Comparison of ENCODE assay signal across 9 cellular contexts in genomic region chr2:223884399-223884798, GRCh38. TPM values are rescaled to one million over a fixed set of nuclear protein-coding genes. Genes with fewer than 3 reads are reported as not detected.
A peak's percentile ranks its signal among the peaks of the same experiment; 100 is the strongest.
DNase-seq lines count a peak whose midpoint lies in the region; ATAC-seq and TF ChIP-seq lines count a peak whose summit lies in the region.
"Had no signal": no experiment of that assay in that cellular context is flagged by ENCODE, and none has a peak within 500 bp of the region (broad histone marks: within the 10 kb centered on the region; RNA-seq: fewer than 3 reads in every experiment).

No MANE protein-coding gene starts in this region.

- no peak for TF ChIP-seq CTCF in fibroblast of the aortic adventitia (IDR thresholded peaks at IDR 0.05; ENCODE audit: insufficient read depth, low read length)
- no peak for TF ChIP-seq CTCF in ovary (IDR thresholded peaks at IDR 0.05)

- H3K4me1 ChIP-seq in ovary (ENCODE audit: insufficient read depth): no peaks in the 10 kb centered on the region

- ATAC-seq in GM18508 (IDR thresholded peaks at IDR 0.05; ENCODE audit: insufficient read depth, unreplicated experiment) (peak; percentile 57), GM21390 (IDR thresholded peaks at IDR 0.05; ENCODE audit: unreplicated experiment) (peak; percentile 93), HG03196 (IDR thresholded peaks at IDR 0.05; ENCODE audit: unreplicated experiment) (peak; percentile 72)

- no peak overlapping the region for H3K27ac ChIP-seq in ovary

- CTCF ChIA-PET in activated naive CD4-positive, alpha-beta T cell treated with anti-CD3 and anti-CD28 coated beads, Interleukin-2, amount 10 ng/mL, durations not matched to agents 7 days and 5 days (lab: Charles Lee): no interaction called here

- no peak overlapping the region for H3K4me3 Mint-ChIP-seq in activated naive CD4-positive, alpha-beta T cell treated with anti-CD3 and anti-CD28 coated beads, Interleukin-2, amount 10 ng/mL, durations not matched to agents 7 days and 5 days

- no peak overlapping the region for H3K27ac Mint-ChIP-seq in activated naive CD4-positive, alpha-beta T cell treated with anti-CD3 and anti-CD28 coated beads, Interleukin-2, amount 10 ng/mL, durations not matched to agents 7 days and 5 days

- H3K4me3 ChIP-seq in fibroblast of the aortic adventitia (ENCODE audit: low read depth, low read length) (no peak overlapping the region), ovary (no peak overlapping the region)

- H3K36me3 Mint-ChIP-seq in activated naive CD4-positive, alpha-beta T cell treated with anti-CD3 and anti-CD28 coated beads, Interleukin-2, amount 10 ng/mL, durations not matched to agents 7 days and 5 days: peaks cover 60% of the 10 kb centered on the region

- 80 to 86% (median 81%) methylated on average over 3 of the region's 3 CpGs for WGBS in ovary, 3 donors

- H3K9me3 Mint-ChIP-seq in activated naive CD4-positive, alpha-beta T cell treated with anti-CD3 and anti-CD28 coated beads, Interleukin-2, amount 10 ng/mL, durations not matched to agents 7 days and 5 days: no peaks in the 10 kb centered on the region

- intact Hi-C loops in ovary (cut with DNase I): no loop called here

- peak; percentile 42 for DNase-seq in fibroblast of the aortic adventitia (ENCODE audit: low read depth)
- no peak for DNase-seq in activated naive CD4-positive, alpha-beta T cell treated with Interleukin-2 at 50 U/mL for 16 hours
- DNase-seq in activated naive CD4-positive, alpha-beta T cell treated with anti-CD3 and anti-CD28 coated beads, Interleukin-2, amount 10 ng/mL, durations not matched to agents 7 days and 5 days: no peak
- no peak for DNase-seq in amygdala (lab: John Stamatoyannopoulos, UW)
- DNase-seq in ovary: no peak
- DNase-seq: NCI-H1436 treated with DMSO at 0.1 percent for 48 hours had no signal

- no peaks in the 10 kb centered on the region for H3K27me3 Mint-ChIP-seq in activated naive CD4-positive, alpha-beta T cell treated with anti-CD3 and anti-CD28 coated beads, Interleukin-2, amount 10 ng/mL, durations not matched to agents 7 days and 5 days

- no peak for TF ChIP-seq EP300 in ovary (IDR thresholded peaks at IDR 0.05)

- H3K36me3 ChIP-seq in ovary: no peaks in the 10 kb centered on the region

- H3K9me3 ChIP-seq in ovary: no peaks in the 10 kb centered on the region

- H3K4me1 Mint-ChIP-seq in activated naive CD4-positive, alpha-beta T cell treated with anti-CD3 and anti-CD28 coated beads, Interleukin-2, amount 10 ng/mL, durations not matched to agents 7 days and 5 days: peaks cover 11% of the 10 kb centered on the region

- H3K27me3 ChIP-seq in ovary: no peaks in the 10 kb centered on the region

- no peak for TF ChIP-seq POLR2A in ovary (IDR thresholded peaks at IDR 0.05)

RNA-seq across cellular contexts. Expression of gene AP1S3, which starts 47.0 kb away (rescaled TPM):
- 8.1 and 16.8 TPM in 2 replicates for total RNA-seq in fibroblast of the aortic adventitia (ENCODE audit: low replicate concordance)
- total RNA-seq in ovary: 10 to 100 TPM in 1 of 7 donors, 1 to 10 TPM in 5, under 1 TPM in 1; 0.60 to 16.8 (median 1.3) TPM
- polyA plus RNA-seq in ovary: 1 to 10 TPM in 1 of 2 donors, under 1 TPM in 1; 0.46 to 5.6 TPM
